ENCODE assay signal across 19 cellular contexts in the genomic region with DNA sequence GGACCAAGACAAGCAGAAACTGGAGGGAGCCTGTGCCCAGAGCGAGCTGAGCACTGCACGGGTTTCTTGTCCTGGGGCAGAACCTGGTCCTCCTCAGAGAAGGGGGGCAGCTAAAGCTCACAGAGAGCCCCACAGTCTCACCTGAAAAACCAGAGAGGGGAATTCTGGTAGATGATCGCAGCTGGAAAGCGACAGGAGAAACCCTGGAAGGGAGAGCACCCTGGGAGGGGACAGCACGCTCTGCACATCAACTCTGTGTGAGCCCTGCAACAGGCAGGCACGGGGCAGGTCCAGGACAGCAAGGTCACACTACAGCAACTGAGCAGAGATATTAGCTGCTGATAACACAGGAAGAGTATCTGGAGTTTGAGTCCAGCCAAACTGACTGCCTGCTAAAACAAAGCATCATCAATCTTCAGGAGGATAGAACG.
"Had no signal": no experiment of that assay in that cellular context is flagged by ENCODE, and none has a peak within 500 bp of the region (broad histone marks: within the 10 kb centered on the region; RNA-seq: fewer than 3 reads in every experiment).

No MANE protein-coding gene starts in this region.

- H3K4me3 ChIP-seq: colonic mucosa, left ventricle myocardium inferior, pancreas, sigmoid colon, tibial nerve, uterus had no signal

- H3K36me3 ChIP-seq: brain microvascular endothelial cell, colonic mucosa, left ventricle myocardium inferior, neutrophil, pancreas, sigmoid colon, tibial nerve, uterus had no signal

- H3K9me3 ChIP-seq: colonic mucosa, left ventricle myocardium inferior, neutrophil, pancreas, sigmoid colon, tibial nerve, uterus had no signal

- DNase-seq: activated CD4-positive, alpha-beta T cell treated with anti-CD3 and anti-CD28 coated beads, Interleukin-2, amount 10 ng/mL, durations not matched to agents 24 days and 14 days; activated CD8-positive, alpha-beta T cell treated with anti-CD3 and anti-CD28 coated beads, Interleukin-2, amount 10 ng/mL, durations not matched to agents 7 days and 5 days; activated naive CD4-positive, alpha-beta T cell treated with anti-CD3 and anti-CD28 coated beads for 36 hours; activated T-cell treated with anti-CD3 and anti-CD28 coated beads, Interleukin-2, amount 50 U/mL, for 24 hours; aorta; brain microvascular endothelial cell; central memory CD4-positive, alpha-beta T cell; colonic mucosa; erythroblast; left ventricle myocardium inferior; naive thymus-derived CD8-positive, alpha-beta T cell; pancreas; sigmoid colon; stimulated activated CD8-positive, alpha-beta memory T cell treated with anti-CD3 and anti-CD28 coated beads, Interleukin-4, amount 100 ng/mL, for 48 hours; stimulated activated naive CD4-positive, alpha-beta T cell treated with Interleukin-2 at 50 U/mL for 16 hours; substantia nigra; uterus had no signal

- H3K27me3 ChIP-seq: brain microvascular endothelial cell, colonic mucosa, neutrophil, pancreas, sigmoid colon, tibial nerve, uterus had no signal

- H3K27ac ChIP-seq: brain microvascular endothelial cell, colonic mucosa, left ventricle myocardium inferior, neutrophil, pancreas, tibial nerve, uterus had no signal
